ENCODE assay signal across 13 cellular contexts in the genomic region with DNA sequence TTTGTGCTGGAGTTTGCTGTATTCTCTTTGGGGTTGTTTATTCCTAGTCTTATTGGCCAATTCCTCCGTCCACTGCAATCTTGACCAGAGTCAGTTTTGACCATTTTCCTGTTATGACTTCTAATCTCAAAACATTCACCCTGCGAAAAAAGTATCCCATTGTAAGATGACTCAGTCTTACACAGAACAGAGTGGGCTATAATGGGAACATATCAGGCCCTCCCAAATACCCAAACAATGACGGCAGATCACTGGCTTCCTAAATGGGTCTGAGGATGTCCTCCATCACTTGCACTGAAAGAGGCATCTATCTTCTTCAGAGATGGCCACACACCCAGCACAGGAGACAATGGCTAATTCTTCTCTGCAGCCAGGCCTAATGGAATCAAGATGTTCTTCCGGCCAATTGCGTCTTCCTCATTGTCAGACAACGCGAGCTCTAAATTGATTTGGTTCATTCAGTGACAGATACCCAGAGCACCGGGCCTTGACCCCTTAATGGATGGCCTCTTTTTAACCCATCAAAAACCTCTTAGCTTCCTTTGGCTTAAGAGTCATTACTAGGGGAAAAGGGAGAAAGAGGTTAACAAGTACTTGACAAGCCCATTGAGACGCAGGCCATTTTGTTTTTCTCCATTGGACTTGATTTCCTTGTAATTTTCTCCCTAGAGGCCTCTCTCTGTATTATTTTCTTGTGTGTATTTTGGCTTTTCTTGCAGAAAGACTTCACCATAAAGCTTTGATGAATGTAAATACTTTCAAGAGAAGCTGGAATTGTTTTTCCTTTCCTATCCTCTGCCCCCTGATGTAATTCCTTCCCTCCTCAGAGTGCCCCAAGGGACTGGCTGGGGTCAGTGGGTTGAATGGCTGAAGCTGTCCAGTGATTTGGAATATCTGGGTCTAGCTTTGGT.
A peak's percentile ranks its signal among the peaks of the same experiment; 100 is the strongest.
DNase-seq lines count a peak whose midpoint lies in the region; ATAC-seq and TF ChIP-seq lines count a peak whose summit lies in the region.
"Had no signal": no experiment of that assay in that cellular context is flagged by ENCODE, and none has a peak within 500 bp of the region (broad histone marks: within the 10 kb centered on the region; RNA-seq: fewer than 3 reads in every experiment).

No MANE protein-coding gene starts in this region.

- no peak overlapping the region for H3K27ac ChIP-seq in OCI-LY7 (ENCODE audit: low read depth, low read length, poor library complexity, severe bottlenecking)

- no peaks in the 10 kb centered on the region for H4K20me1 ChIP-seq in OCI-LY7 (ENCODE audit: insufficient read depth, low read length)

- H3K9me3 ChIP-seq in OCI-LY7 (ENCODE audit: low read length) = no peaks in the 10 kb centered on the region

- H3K27me3 Mint-ChIP-seq in neural crest cell (ENCODE audit: low read depth) = peaks cover 77% of the 10 kb centered on the region

- H3K9me2 ChIP-seq in OCI-LY7 (ENCODE audit: insufficient read depth, low read length) = no peaks in the 10 kb centered on the region

- H3K4me3 Mint-ChIP-seq in neural crest cell = peak overlapping the region; percentile 10
- H3K4me3 Mint-ChIP-seq: stimulated activated memory B cell treated with anti-CD40 and anti-IgM and Interleukin-4, amounts not matched to agents 10 μg/mL and 1 μg/mL and 100 μg/mL, for 72 hours had no signal

- peaks cover 16% of the 10 kb centered on the region for H3K36me3 Mint-ChIP-seq in neural crest cell (ENCODE audit: low read depth)

- H3K4me3 ChIP-seq in OCI-LY7 (ENCODE audit: low read depth, low read length, poor library complexity, severe bottlenecking) = no peak overlapping the region
- H3K4me3 ChIP-seq: hepatocyte had no signal

- peaks cover 3% of the 10 kb centered on the region for H3K9me3 Mint-ChIP-seq in neural crest cell

- H3K79me2 ChIP-seq in OCI-LY7 (ENCODE audit: insufficient read depth, low read depth, low read length) = no peaks in the 10 kb centered on the region
- H3K79me2 ChIP-seq: hepatocyte had no signal

- no TSS peak for BruUV-seq in OCI-LY7 (replicated peaks; lab: Mats Ljungman, UMichigan)

- no peaks in the 10 kb centered on the region for H3K36me3 ChIP-seq in OCI-LY7 (ENCODE audit: insufficient read depth, low read length)

- H3K4me2 ChIP-seq in OCI-LY7 (ENCODE audit: low read length) = no peak overlapping the region

- ATAC-seq in HG02588 (IDR thresholded peaks at IDR 0.05; ENCODE audit: unreplicated experiment) = no peak
- ATAC-seq in HG02870 (IDR thresholded peaks at IDR 0.05; ENCODE audit: unreplicated experiment) = no peak
- ATAC-seq: stimulated activated memory B cell treated with anti-CD40 and anti-IgM and Interleukin-4, amounts not matched to agents 10 μg/mL and 1 μg/mL and 100 μg/mL, for 72 hours had no signal

- H3K4me1 Mint-ChIP-seq in neural crest cell = peaks cover 57% of the 10 kb centered on the region

- TF ChIP-seq CTCF in neural crest cell (conservative IDR thresholded peaks at IDR 0.05) = no peak
- no peak for TF ChIP-seq CTCF in OCI-LY7 (conservative IDR thresholded peaks at IDR 0.05; ENCODE audit: low read length)

- H3K27ac Mint-ChIP-seq in neural crest cell (ENCODE audit: unreplicated experiment) = peak overlapping the region; percentile 2
- H3K27ac Mint-ChIP-seq: stimulated activated memory B cell treated with anti-CD40 and anti-IgM and Interleukin-4, amounts not matched to agents 10 μg/mL and 1 μg/mL and 100 μg/mL, for 72 hours had no signal

- intact Hi-C loops in OCI-LY7 (cut with micrococcal nuclease; ENCODE audit: unreplicated experiment) = no loop called here

- no peak overlapping the region for H2AFZ ChIP-seq in OCI-LY7 (ENCODE audit: low read length)
- H2AFZ ChIP-seq: hepatocyte had no signal

- CTCF ChIA-PET in OCI-LY7 (lab: Charles Lee; ENCODE audit: unreplicated experiment) = no interaction called here

- peaks cover 11% of the 10 kb centered on the region for H3K4me1 ChIP-seq in OCI-LY7 (ENCODE audit: insufficient read depth, low read length, poor library complexity, severe bottlenecking)

- DNase-seq in AG08396 (ENCODE audit: low spot score) (peak; percentile 47), NCI-H2227 (lab: John Stamatoyannopoulos, UW; ENCODE audit: unreplicated experiment) (peak; percentile 55), fibroblast of peridontal ligament (ENCODE audit: extremely low read depth) (peak; percentile 78), neural crest cell (ENCODE audit: low read depth, low spot score) (peak; percentile 29), OCI-LY7 (ENCODE audit: low spot score) (no peak), superior temporal gyrus (ENCODE audit: extremely low spot score) (no peak)
- DNase-seq: activated CD4-positive, alpha-beta T cell treated with anti-CD3 and anti-CD28 coated beads, Interleukin-2, amount 50 U/mL, for 1 hour; NCI-H526; stimulated activated CD4-positive, alpha-beta T cell treated with anti-CD3 and anti-CD28 coated beads, Interleukin-15, amount 100 ng/mL, for 24 hours had no signal

- POLR2A ChIA-PET in OCI-LY7 (lab: Charles Lee) = no interaction called here

Comparison
In these comparisons a context has a peak if more than half of its experiments do, and no peak if none do; other contexts are left out.
1. DNase-seq: peak in AG08396 (single experiment), NCI-H2227 (single experiment), fibroblast of peridontal ligament (single experiment) and neural crest cell (single experiment); none in OCI-LY7 (single experiment) and superior temporal gyrus (single experiment).